Comparison of ENCODE assay signal across 8 cellular contexts in the genomic region with DNA sequence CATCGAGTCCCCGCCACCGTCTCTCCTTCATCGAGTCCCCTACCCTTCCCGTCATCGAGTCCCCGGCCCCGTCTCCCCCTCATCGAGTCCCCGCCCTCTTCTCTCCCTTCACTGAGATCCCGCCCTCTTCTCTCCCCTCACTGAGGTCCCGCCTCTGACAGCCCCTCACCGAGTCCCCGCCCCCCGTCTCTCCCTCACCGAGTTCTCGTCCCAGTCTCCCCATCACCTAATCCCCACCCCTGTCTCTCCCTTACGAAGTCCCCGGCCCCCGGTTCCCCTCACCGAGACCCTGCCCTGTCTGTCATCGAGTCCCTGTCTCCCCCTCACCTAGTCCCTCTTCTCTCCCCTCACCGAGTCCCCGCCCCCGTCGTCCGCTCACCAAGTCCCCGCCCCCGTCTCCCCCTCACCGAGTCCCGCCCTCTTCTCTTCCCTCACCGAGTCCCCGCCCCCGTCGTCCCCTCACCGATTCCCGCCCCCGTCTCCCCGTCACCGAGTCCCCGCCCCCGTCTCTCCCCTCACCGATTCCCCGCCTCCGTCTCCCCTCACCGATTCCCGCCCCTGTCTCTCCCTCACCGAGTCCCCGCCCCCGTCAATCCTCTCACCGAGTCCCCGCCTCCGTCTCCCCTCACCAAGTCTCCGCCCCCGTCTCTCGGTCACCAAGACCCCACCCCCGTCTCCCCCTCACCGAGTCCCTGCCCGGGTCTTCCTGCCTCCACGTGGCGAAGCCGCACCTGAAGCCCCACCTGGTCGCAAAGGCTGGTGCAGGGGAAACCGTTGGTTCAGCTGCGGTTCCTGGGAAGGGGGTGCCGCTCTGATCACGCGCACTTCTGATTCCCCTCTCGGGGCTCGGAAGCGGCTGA. TPM values are rescaled to one million over a fixed set of nuclear protein-coding genes. Genes with fewer than 3 reads are reported as not detected.
DNase-seq lines count a peak whose midpoint lies in the region; ATAC-seq lines count a peak whose summit lies in the region.

No MANE protein-coding gene starts in this region.

- no peaks in the 10 kb centered on the region for H3K36me3 Mint-ChIP-seq in activated CD4-positive, alpha-beta memory T cell treated with anti-CD3 and anti-CD28 coated beads, Interleukin-2, amount 10 ng/mL, durations not matched to agents 7 days and 5 days (ENCODE audit: low read depth)

- DNase-seq in DMS79 treated with DMSO at 0.1 percent for 48 hours (lab: John Stamatoyannopoulos, UW) (peak; percentile 79), NCI-H748 treated with DMSO at 0.1 percent for 48 hours (lab: John Stamatoyannopoulos, UW) (peak; percentile 83), dermis blood vessel endothelial cell (peak; percentile 96), left lobe of liver (ENCODE audit: low spot score) (peak; percentile 89)
- peak; percentile 92 for DNase-seq in activated CD4-positive, alpha-beta memory T cell treated with anti-CD3 and anti-CD28 coated beads, Interleukin-2, amount 10 ng/mL, durations not matched to agents 7 days and 5 days
- DNase-seq in stimulated activated CD4-positive, alpha-beta T cell treated with anti-CD3 and anti-CD28 coated beads, Interleukin-1b, Interleukin-23, amount 100 ng/mL, for 24 hours (ENCODE audit: low read depth in 4 of 4, low spot score in 1 of 4) = peak; percentile 57 to 90 (median 88)

- H3K9me3 Mint-ChIP-seq in activated CD4-positive, alpha-beta memory T cell treated with anti-CD3 and anti-CD28 coated beads, Interleukin-2, amount 10 ng/mL, durations not matched to agents 7 days and 5 days = no peaks in the 10 kb centered on the region

- POLR2A ChIA-PET in activated CD4-positive, alpha-beta memory T cell treated with anti-CD3 and anti-CD28 coated beads, Interleukin-2, amount 10 ng/mL, durations not matched to agents 7 days and 5 days (lab: Charles Lee) = interaction anchor here (1.1 to 2.1 kb wide), 3 partner anchors 24 to 42 kb away, joined by 3 to 10 read pairs (median 4); a partner anchor contains a TSS

- peaks cover 22% of the 10 kb centered on the region for H3K4me1 Mint-ChIP-seq in activated CD4-positive, alpha-beta memory T cell treated with anti-CD3 and anti-CD28 coated beads, Interleukin-2, amount 10 ng/mL, durations not matched to agents 7 days and 5 days

- no peaks in the 10 kb centered on the region for H3K27me3 Mint-ChIP-seq in activated CD4-positive, alpha-beta memory T cell treated with anti-CD3 and anti-CD28 coated beads, Interleukin-2, amount 10 ng/mL, durations not matched to agents 7 days and 5 days

- ATAC-seq in HG03342 (IDR thresholded peaks at IDR 0.05; ENCODE audit: unreplicated experiment) (peak; percentile 54), left lobe of liver (peak; percentile 81), HG03565 (IDR thresholded peaks at IDR 0.05; ENCODE audit: unreplicated experiment) (no peak)

- peak overlapping the region; percentile 84 for H3K27ac Mint-ChIP-seq in activated CD4-positive, alpha-beta memory T cell treated with anti-CD3 and anti-CD28 coated beads, Interleukin-2, amount 10 ng/mL, durations not matched to agents 7 days and 5 days

- CTCF ChIA-PET in activated CD4-positive, alpha-beta memory T cell treated with anti-CD3 and anti-CD28 coated beads, Interleukin-2, amount 10 ng/mL, durations not matched to agents 7 days and 5 days (lab: Charles Lee) = interaction anchor here (1.2 kb wide), 1 partner anchor 167 kb away, joined by 3 read pairs; no protein-coding TSS in a partner anchor

- H3K4me3 Mint-ChIP-seq in activated CD4-positive, alpha-beta memory T cell treated with anti-CD3 and anti-CD28 coated beads, Interleukin-2, amount 10 ng/mL, durations not matched to agents 7 days and 5 days = peak overlapping the region; percentile 79

RNA-seq across cellular contexts. Expression of a gene that starts 23.9 kb away (rescaled TPM):
- 1 to 10 TPM; 6.5 to 6.7 TPM for total RNA-seq in activated CD4-positive, alpha-beta memory T cell treated with anti-CD3 and anti-CD28 coated beads, Interleukin-2, amount 10 ng/mL, durations not matched to agents 7 days and 5 days
- total RNA-seq in dermis blood vessel endothelial cell (4.9 and 9.2 TPM in 2 replicates), left lobe of liver (6.3 TPM)

RNA-seq across cellular contexts. Expression of a gene that starts 26.5 kb away (rescaled TPM):
- total RNA-seq in activated CD4-positive, alpha-beta memory T cell treated with anti-CD3 and anti-CD28 coated beads, Interleukin-2, amount 10 ng/mL, durations not matched to agents 7 days and 5 days = 10 to 100 TPM; 18.3 to 20.6 TPM
- total RNA-seq in dermis blood vessel endothelial cell (15.1 and 16.1 TPM in 2 replicates), left lobe of liver (12.1 TPM)

RNA-seq across cellular contexts. Expression of a gene that starts 35.3 kb away (rescaled TPM):
- total RNA-seq in activated CD4-positive, alpha-beta memory T cell treated with anti-CD3 and anti-CD28 coated beads, Interleukin-2, amount 10 ng/mL, durations not matched to agents 7 days and 5 days = 100 to 1,000 TPM; 339 to 372 TPM
- total RNA-seq in dermis blood vessel endothelial cell = 116 and 361 TPM in 2 replicates
- total RNA-seq in left lobe of liver = 151 TPM

RNA-seq across cellular contexts. Expression of a gene that starts 42.7 kb away (rescaled TPM):
- total RNA-seq in activated CD4-positive, alpha-beta memory T cell treated with anti-CD3 and anti-CD28 coated beads, Interleukin-2, amount 10 ng/mL, durations not matched to agents 7 days and 5 days = 10 to 100 TPM; 96.0 to 97.0 TPM
- total RNA-seq in dermis blood vessel endothelial cell (99.4 and 127 TPM in 2 replicates), left lobe of liver (31.6 TPM)
